ENCODE assay signal across 33 cellular contexts in genomic region chr1:222157612-222158011, GRCh38.
DNase-seq lines count a peak whose midpoint lies in the region; TF ChIP-seq lines count a peak whose summit lies in the region.
"Had no signal": no experiment of that assay in that cellular context is flagged by ENCODE, and none has a peak within 500 bp of the region (broad histone marks: within the 10 kb centered on the region; RNA-seq: fewer than 3 reads in every experiment).

No MANE protein-coding gene starts in this region.

- H3K36me3 ChIP-seq in breast epithelium (no peaks in the 10 kb centered on the region), HEK293 (ENCODE audit: control insufficient read depth in 2 of 2, insufficient read depth in 1 of 2, low read length in 2 of 2) (no peaks in the 10 kb centered on the region), mammary epithelial cell (ENCODE audit: insufficient read depth, low read length) (no peaks in the 10 kb centered on the region)
- H3K36me3 ChIP-seq: BE2C; BLaER1; BLaER1 treated with 17β-estradiol and CSF1 and Interleukin-3, amounts not matched to agents 10 nM and 100 nM had no signal

- dilution Hi-C loops in mammary epithelial cell (cut with HindIII; ENCODE audit: low sequenced_read_pairs) = no loop called here

- H3K9me3 Mint-ChIP-seq in MCF 10A (ENCODE audit: unreplicated experiment) (peaks cover 16% of the 10 kb centered on the region), HFFc6 (peaks cover 13% of the 10 kb centered on the region; the same call in 1 of the 2 replicates)

- H4K20me1 ChIP-seq in mammary epithelial cell (ENCODE audit: insufficient read depth, low read length) = no peaks in the 10 kb centered on the region
- H4K20me1 ChIP-seq: BLaER1; BLaER1 treated with 17β-estradiol and CSF1 and Interleukin-3, amounts not matched to agents 10 nM and 100 nM had no signal

- H3K27ac ChIP-seq in breast epithelium = peak overlapping the region; percentile 69 to 78
- H3K27ac ChIP-seq in HEK293 (ENCODE audit: extremely low read depth, low read depth, low read length) = no peak overlapping the region
- no peak overlapping the region for H3K27ac ChIP-seq in mammary epithelial cell (ENCODE audit: insufficient read depth, low read depth, low read length)
- H3K27ac ChIP-seq: 22Rv1; A549; BLaER1; BLaER1 treated with 17β-estradiol and CSF1 and Interleukin-3, amounts not matched to agents 10 nM and 100 nM; C4-2B had no signal

- H3K4me1 Mint-ChIP-seq in MCF 10A (ENCODE audit: insufficient read depth, unreplicated experiment) (no peaks in the 10 kb centered on the region), HFFc6 (ENCODE audit: low read depth) (no peaks in the 10 kb centered on the region)
- H3K4me1 Mint-ChIP-seq: B cell; CD14-positive monocyte; CD4-positive, CD25-positive, alpha-beta regulatory T cell; CD8-positive, alpha-beta memory T cell had no signal

- 100% methylated on average over 1 of the region's 1 CpG for WGBS in mammary epithelial cell (ENCODE audit: low coverage, missing lambda C conversion rate)

- POLR2A ChIA-PET in MCF 10A (lab: Yijun Ruan, JAX) (no interaction called here), HEK293 (lab: Yijun Ruan, JAX) (no interaction called here)

- H3K36me3 Mint-ChIP-seq in MCF 10A (ENCODE audit: insufficient read depth, unreplicated experiment) (no peaks in the 10 kb centered on the region), HFFc6 (ENCODE audit: low read depth) (0 out of 2 replicates have a peak, but pooled peaks cover 10% of the 10 kb centered on the region)
- H3K36me3 Mint-ChIP-seq: CD14-positive monocyte; CD4-positive, CD25-positive, alpha-beta regulatory T cell; CD8-positive, alpha-beta T cell had no signal

- H3K27me3 ChIP-seq in breast epithelium (no peaks in the 10 kb centered on the region), mammary epithelial cell (ENCODE audit: insufficient read depth, low read length) (no peaks in the 10 kb centered on the region)
- H3K27me3 ChIP-seq: BE2C; BLaER1; BLaER1 treated with 17β-estradiol and CSF1 and Interleukin-3, amounts not matched to agents 10 nM and 100 nM had no signal

- CTCF ChIA-PET in MCF 10A (lab: Yijun Ruan, JAX) (interaction anchor here (1.1 to 3.6 kb wide), 3 partner anchors 8 to 298 kb away, joined by 3 to 12 read pairs (median 5); no protein-coding TSS in a partner anchor), HEK293 (lab: Yijun Ruan, JAX) (no interaction called here), mammary epithelial cell (lab: Charles Lee; ENCODE audit: low non-redundant PET) (no interaction called here)

- intact Hi-C loops in breast epithelium (cut with DNase I; ENCODE audit: low total_unique reads) = no loop called here
- intact Hi-C loops in MCF 10A (cut with micrococcal nuclease) = no loop called here
- intact Hi-C loops in mammary epithelial cell (cut with micrococcal nuclease) = no loop called here

- TF ChIP-seq POLR2A in breast epithelium (IDR thresholded peaks at IDR 0.05) = no peak

- no peaks in the 10 kb centered on the region for H3K79me2 ChIP-seq in mammary epithelial cell (ENCODE audit: insufficient read depth, low read length)

- H3K9ac ChIP-seq in mammary epithelial cell (ENCODE audit: insufficient read depth, low read length) = no peak overlapping the region
- H3K9ac ChIP-seq: BLaER1; BLaER1 treated with 17β-estradiol and CSF1 and Interleukin-3, amounts not matched to agents 10 nM and 100 nM had no signal

- H3K4me1 ChIP-seq in breast epithelium = no peaks in the 10 kb centered on the region
- H3K4me1 ChIP-seq in HEK293 (ENCODE audit: control insufficient read depth, insufficient read depth, low read length) = no peaks in the 10 kb centered on the region
- peaks cover 11% of the 10 kb centered on the region for H3K4me1 ChIP-seq in mammary epithelial cell (ENCODE audit: insufficient read depth, low read length)
- H3K4me1 ChIP-seq: A549; BE2C; BLaER1; BLaER1 treated with 17β-estradiol and CSF1 and Interleukin-3, amounts not matched to agents 10 nM and 100 nM; Caco-2 had no signal

- H3K4me3 ChIP-seq in breast epithelium (no peak overlapping the region), HEK293 (ENCODE audit: low read depth, low read length) (no peak overlapping the region), mammary epithelial cell (replicated peaks in 1 of 3; ENCODE audit: insufficient read depth in 1 of 3, low read depth in 2 of 3, low read length in 3 of 3) (no peak overlapping the region)
- H3K4me3 ChIP-seq: A549; BLaER1; BLaER1 treated with 17β-estradiol and CSF1 and Interleukin-3, amounts not matched to agents 10 nM and 100 nM had no signal

- H3K9me3 ChIP-seq in breast epithelium = peaks cover 0 to 7% of the 10 kb centered on the region in 2 donors
- no peaks in the 10 kb centered on the region for H3K9me3 ChIP-seq in HEK293 (ENCODE audit: control insufficient read depth, insufficient read depth, low read depth, low read length)
- H3K9me3 ChIP-seq in mammary epithelial cell (replicated peaks; ENCODE audit: insufficient read depth, low read length) = peaks cover 8% of the 10 kb centered on the region
- H3K9me3 ChIP-seq: A549, BE2C, Caco-2 had no signal

- no peaks in the 10 kb centered on the region for H3K27me3 Mint-ChIP-seq in MCF 10A (ENCODE audit: insufficient read depth, unreplicated experiment)
- peaks cover 1% of the 10 kb centered on the region for H3K27me3 Mint-ChIP-seq in HFFc6 (ENCODE audit: insufficient read depth)
- H3K27me3 Mint-ChIP-seq: B cell; CD4-positive, alpha-beta memory T cell; CD4-positive, alpha-beta T cell had no signal

- no peak overlapping the region for H3K4me2 ChIP-seq in mammary epithelial cell (ENCODE audit: insufficient read depth, low read depth, low read length)
- H3K4me2 ChIP-seq: A549; BLaER1; BLaER1 treated with 17β-estradiol and CSF1 and Interleukin-3, amounts not matched to agents 10 nM and 100 nM had no signal

- BruUV-seq in MCF 10A (replicated peaks; lab: Mats Ljungman, UMichigan) = no TSS peak
- no TSS peak for BruUV-seq in mammary epithelial cell (replicated peaks; lab: Mats Ljungman, UMichigan)

- H3K4me3 Mint-ChIP-seq in MCF 10A (ENCODE audit: unreplicated experiment) (no peak overlapping the region), HFFc6 (no peak overlapping the region)
- H3K4me3 Mint-ChIP-seq: B cell; CD14-positive monocyte; CD4-positive, alpha-beta memory T cell; CD4-positive, alpha-beta T cell; CD4-positive, CD25-positive, alpha-beta regulatory T cell; CD8-positive, alpha-beta memory T cell; CD8-positive, alpha-beta T cell had no signal

- H2AFZ ChIP-seq in mammary epithelial cell (ENCODE audit: low read depth, low read length) = peak overlapping the region; percentile 29

- in situ Hi-C loops in mammary epithelial cell (cut with MboI; ENCODE audit: low sequenced_read_pairs in 2 of 2) = loop anchor here in 1 of 2 donors (25.0 kb wide), 1 partner anchor 670 kb away; no protein-coding TSS in a partner anchor

- H3K27ac Mint-ChIP-seq in MCF 10A (ENCODE audit: low read depth, unreplicated experiment) (no peak overlapping the region), HFFc6 (no peak overlapping the region)
- H3K27ac Mint-ChIP-seq: B cell; CD14-positive monocyte; CD4-positive, alpha-beta memory T cell; CD4-positive, alpha-beta T cell; CD8-positive, alpha-beta T cell had no signal

- no peak for TF ChIP-seq CTCF in breast epithelium (IDR thresholded peaks at IDR 0.05)
- TF ChIP-seq CTCF in MCF 10A (IDR thresholded peaks at IDR 0.05; ENCODE audit: unreplicated experiment) = no peak
- TF ChIP-seq CTCF in HEK293 (tag by site-specific recombination; IDR thresholded peaks at IDR 0.05) = no peak
- TF ChIP-seq CTCF in mammary epithelial cell (conservative IDR thresholded peaks at IDR 0.05 in 1 of 2, IDR thresholded peaks at IDR 0.05 in 1 of 2; ENCODE audit: extremely low read depth in 1 of 2, insufficient read depth in 1 of 2, low read depth in 1 of 2, low read length in 2 of 2) = no peak
- TF ChIP-seq CTCF in HFFc6 (IDR thresholded peaks at IDR 0.05) = no peak

- DNase-seq in breast epithelium (ENCODE audit: low spot score in 2 of 2) (no peak), MCF 10A (ENCODE audit: unreplicated experiment) (no peak), mammary epithelial cell (no peak), NCI-H2171 (lab: John Stamatoyannopoulos, UW) (no peak), HFFc6 (no peak)
- DNase-seq: 8988T; ACHN; AML-193; BE2C; C1 segment of cervical spinal cord; Caco-2; Calu3; CD4-positive, alpha-beta memory T cell; CD4-positive, alpha-beta T cell; CD4-positive, CD25-positive, alpha-beta regulatory T cell; CD8-positive, alpha-beta memory T cell; CD8-positive, alpha-beta T cell; COR-L47; DMS 273 treated with DMSO at 0.1 percent for 48 hours; DMS153; DMS53; DMS79; DMS79 treated with DMSO at 0.1 percent for 48 hours; DND-41; EL had no signal

TF ChIP-seq in HEK293, 187 proteins besides CTCF, POLR2A, EP300 and RAD21:
- no peak for TF ChIP-seq ZNF214 (tag by site-specific recombination; IDR thresholded peaks at IDR 0.05; ENCODE audit: borderline replicate concordance)
- no peak for TF ChIP-seq ZEB2 (tag by site-specific recombination; IDR thresholded peaks at IDR 0.05)
- no peak for TF ChIP-seq ZNF560 (tag by site-specific recombination; IDR thresholded peaks at IDR 0.05; ENCODE audit: borderline replicate concordance)
- TF ChIP-seq ZNF169 (tag by site-specific recombination; IDR thresholded peaks at IDR 0.05) = peak; percentile 96
- no peak for TF ChIP-seq ZNF26 (tag by site-specific recombination; IDR thresholded peaks at IDR 0.05)
- no peak for TF ChIP-seq ZNF514 (tag by site-specific recombination; IDR thresholded peaks at IDR 0.05)
- no peak for TF ChIP-seq YY1 (tag by site-specific recombination; IDR thresholded peaks at IDR 0.05)
- TF ChIP-seq ZNF510 (tag by site-specific recombination; IDR thresholded peaks at IDR 0.05; ENCODE audit: insufficient replicate concordance) = no peak

Comparison
In these comparisons a context has a peak if more than half of its experiments do, and no peak if none do; other contexts are left out.
1. H3K27ac ChIP-seq: peak in breast epithelium (2 of 2); none in HEK293 (single experiment) and mammary epithelial cell (single experiment).